ENCODE assay signal across 17 cellular contexts in the genomic region with DNA sequence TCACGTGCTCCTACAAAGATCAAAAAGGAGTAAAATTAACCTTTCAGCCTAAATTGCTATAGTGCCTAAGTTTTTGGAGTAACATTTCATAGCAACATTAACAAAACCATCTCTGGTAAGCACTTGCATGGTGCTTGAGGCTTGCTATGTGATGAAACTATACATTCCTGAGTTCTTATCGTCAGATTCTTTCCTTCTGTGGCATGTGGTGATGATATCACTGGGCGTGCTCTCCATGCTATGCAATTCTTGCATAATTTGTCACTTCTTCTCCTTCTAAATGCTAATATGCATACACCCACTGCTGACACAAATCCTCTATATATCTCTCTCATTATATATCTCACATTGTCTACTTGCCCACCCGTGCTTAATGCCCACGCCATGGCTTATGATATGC.
DNase-seq lines count a peak whose midpoint lies in the region; ATAC-seq and TF ChIP-seq lines count a peak whose summit lies in the region.
"Had no signal": no experiment of that assay in that cellular context is flagged by ENCODE, and none has a peak within 500 bp of the region (broad histone marks: within the 10 kb centered on the region; RNA-seq: fewer than 3 reads in every experiment).

No MANE protein-coding gene starts in this region.

- H3K9me3 ChIP-seq in naive thymus-derived CD4-positive, alpha-beta T cell (ENCODE audit: control insufficient read depth in 2 of 3, low read length in 3 of 3), result peaks cover 0 to 7% (median 0%) of the 10 kb centered on the region in 3 experiments
- H3K9me3 ChIP-seq in testis (no peaks in the 10 kb centered on the region), tibial artery (no peaks in the 10 kb centered on the region)
- H3K9me3 ChIP-seq: prostate gland had no signal

- H3K36me3 ChIP-seq in naive thymus-derived CD4-positive, alpha-beta T cell (ENCODE audit: control insufficient read depth in 2 of 3, insufficient read depth in 3 of 3, low read length in 3 of 3), result no peaks in the 10 kb centered on the region
- H3K36me3 ChIP-seq in testis (ENCODE audit: low read depth, missing control alignments) (no peaks in the 10 kb centered on the region), tibial artery (no peaks in the 10 kb centered on the region)
- H3K36me3 ChIP-seq: prostate gland had no signal

- ATAC-seq in naive thymus-derived CD4-positive, alpha-beta T cell, result peak; percentile 38

- peaks cover 0 to 33% (median 8%) of the 10 kb centered on the region in 11 donors for H3K9me3 Mint-ChIP-seq in naive thymus-derived CD4-positive, alpha-beta T cell

- no peak overlapping the region for H3K4me3 Mint-ChIP-seq in naive thymus-derived CD4-positive, alpha-beta T cell
- H3K4me3 Mint-ChIP-seq: brain; nephron; T-helper 2 cell treated with Interferon-gamma antibody and Interleukin-4, amounts not matched to agents 5 μg/mL and 100 μg/mL, for 36 hours had no signal

- TF ChIP-seq CTCF in cardiac fibroblast (IDR thresholded peaks at IDR 0.05; ENCODE audit: low read depth, low read length) (no peak), testis (IDR thresholded peaks at IDR 0.05) (no peak), tibial artery (IDR thresholded peaks at IDR 0.05) (no peak)

- H3K27me3 ChIP-seq in naive thymus-derived CD4-positive, alpha-beta T cell (ENCODE audit: control insufficient read depth in 2 of 2, insufficient read depth in 2 of 2, low read length in 2 of 2), result no peaks in the 10 kb centered on the region
- H3K27me3 ChIP-seq in testis (no peaks in the 10 kb centered on the region), tibial artery (no peaks in the 10 kb centered on the region)

- CTCF ChIA-PET in naive thymus-derived CD4-positive, alpha-beta T cell (lab: Charles Lee), result no interaction called here

- H3K27ac Mint-ChIP-seq in naive thymus-derived CD4-positive, alpha-beta T cell, result no peak overlapping the region
- H3K27ac Mint-ChIP-seq: brain; nephron; T-helper 2 cell treated with Interferon-gamma antibody and Interleukin-4, amounts not matched to agents 5 μg/mL and 100 μg/mL, for 36 hours had no signal

- no peaks in the 10 kb centered on the region for H3K27me3 Mint-ChIP-seq in naive thymus-derived CD4-positive, alpha-beta T cell

- no peak for TF ChIP-seq POLR2A in testis (IDR thresholded peaks at IDR 0.05)

- peaks cover 0 to 3% (median 0%) of the 10 kb centered on the region in 5 donors for H3K36me3 Mint-ChIP-seq in naive thymus-derived CD4-positive, alpha-beta T cell
- H3K36me3 Mint-ChIP-seq: brain had no signal

- 76 to 88% methylated on average over 5 of the region's 5 CpGs for WGBS in testis, 2 donors

- intact Hi-C loops in naive thymus-derived CD4-positive, alpha-beta T cell (cut with micrococcal nuclease), result no loop called here
- intact Hi-C loops in testis (cut with DNase I; ENCODE audit: low total_unique reads), result no loop called here
- intact Hi-C loops in tibial artery (cut with DNase I; ENCODE audit: low total_unique reads), result no loop called here

- DNase-seq in HPDE6-E6E7 (ENCODE audit: extremely low spot score) (peak; percentile 4), RKO (ENCODE audit: low spot score) (peak; percentile 24), cardiac fibroblast (ENCODE audit: low read depth in 2 of 2) (peak; percentile 29 to 52), D341Med (ENCODE audit: low spot score) (no peak), testis (no peak), tibial artery (no peak), NCI-H187 treated with DMSO at 0.1 percent for 48 hours (lab: John Stamatoyannopoulos, UW) (no peak)
- DNase-seq in naive thymus-derived CD4-positive, alpha-beta T cell, result no peak
- DNase-seq: activated CD4-positive, alpha-beta T cell treated with anti-CD3 and anti-CD28 coated beads for 4 hours; activated CD8-positive, alpha-beta memory T cell treated with anti-CD3 and anti-CD28 coated beads, Interleukin-2, amount 50 U/mL, for 48 hours; activated naive CD4-positive, alpha-beta T cell treated with Interleukin-2 at 50 U/mL for 16 hours; DMS53; foreskin melanocyte had no signal

- no peaks in the 10 kb centered on the region for H3K4me1 Mint-ChIP-seq in naive thymus-derived CD4-positive, alpha-beta T cell

- H3K4me3 ChIP-seq in cardiac fibroblast (replicated peaks in 1 of 2; ENCODE audit: low read depth in 2 of 2, low read length in 2 of 2) (no peak overlapping the region), testis (no peak overlapping the region), tibial artery (no peak overlapping the region)
- no peak overlapping the region for H3K4me3 ChIP-seq in naive thymus-derived CD4-positive, alpha-beta T cell (ENCODE audit: low read length)
- H3K4me3 ChIP-seq: prostate gland had no signal

- no peaks in the 10 kb centered on the region for H3K4me1 ChIP-seq in naive thymus-derived CD4-positive, alpha-beta T cell (ENCODE audit: control insufficient read depth in 2 of 2, insufficient read depth in 2 of 2, low read length in 2 of 2)
- H3K4me1 ChIP-seq in testis, result no peaks in the 10 kb centered on the region
- H3K4me1 ChIP-seq in tibial artery, result peaks cover 0 to 3% (median 0%) of the 10 kb centered on the region in 4 donors
- H3K4me1 ChIP-seq: prostate gland had no signal

- POLR2A ChIA-PET in naive thymus-derived CD4-positive, alpha-beta T cell (lab: Charles Lee), result no interaction called here

- H3K27ac ChIP-seq in naive thymus-derived CD4-positive, alpha-beta T cell (ENCODE audit: low read depth, low read length), result no peak overlapping the region
- H3K27ac ChIP-seq in testis (no peak overlapping the region), tibial artery (no peak overlapping the region)
- H3K27ac ChIP-seq: prostate gland had no signal

Comparison
In these comparisons a context has a peak if more than half of its experiments do, and no peak if none do; other contexts are left out.
1. DNase-seq: peak in HPDE6-E6E7 (single experiment), RKO (single experiment) and cardiac fibroblast (2 of 2); none in naive thymus-derived CD4-positive, alpha-beta T cell (0 of 9), D341Med (single experiment), testis (single experiment), tibial artery (0 of 2) and NCI-H187 treated with DMSO at 0.1 percent for 48 hours (single experiment).